ENCODE assay signal across 10 cellular contexts in genomic region chr6:18327621-18328548, GRCh38. TPM values are rescaled to one million over a fixed set of nuclear protein-coding genes. Genes with fewer than 3 reads are reported as not detected.
DNase-seq lines count a peak whose midpoint lies in the region; ATAC-seq and TF ChIP-seq lines count a peak whose summit lies in the region.
"Had no signal": no experiment of that assay in that cellular context is flagged by ENCODE, and none has a peak within 500 bp of the region (broad histone marks: within the 10 kb centered on the region; RNA-seq: fewer than 3 reads in every experiment).

No MANE protein-coding gene starts in this region.

- H3K4me1 Mint-ChIP-seq in osteocyte (ENCODE audit: unreplicated experiment): peaks cover 17% of the 10 kb centered on the region

- DNase-seq in NCI-H187 (lab: John Stamatoyannopoulos, UW) (peak; percentile 44 to 61), epithelial cell of esophagus (ENCODE audit: low read depth) (peak; percentile 28), osteocyte (ENCODE audit: extremely low spot score, unreplicated experiment) (no peak), amniotic stem cell (lab: John Stamatoyannopoulos, UW) (no peak), SW 1271 (lab: John Stamatoyannopoulos, UW) (no peak), COR-L47 (lab: John Stamatoyannopoulos, UW) (no peak)
- DNase-seq: NCI-H1092 treated with DMSO at 0.1 percent for 48 hours had no signal

- no peaks in the 10 kb centered on the region for H3K9me3 Mint-ChIP-seq in osteocyte (ENCODE audit: unreplicated experiment)

- H3K27ac Mint-ChIP-seq in osteocyte (ENCODE audit: unreplicated experiment): peak overlapping the region; percentile 41

- no peak overlapping the region for H3K4me3 Mint-ChIP-seq in osteocyte (ENCODE audit: unreplicated experiment)

- ATAC-seq in GM19043 (IDR thresholded peaks at IDR 0.05; ENCODE audit: low read depth, unreplicated experiment): peak; percentile 39
- no peak for ATAC-seq in GM21515 (IDR thresholded peaks at IDR 0.05; ENCODE audit: unreplicated experiment)
- ATAC-seq: sciatic nerve had no signal

- no peak overlapping the region for H3K4me3 ChIP-seq in epithelial cell of esophagus (ENCODE audit: low read length)

- H3K36me3 Mint-ChIP-seq in osteocyte (ENCODE audit: unreplicated experiment): no peaks in the 10 kb centered on the region

- H3K27me3 Mint-ChIP-seq in osteocyte (ENCODE audit: unreplicated experiment): no peaks in the 10 kb centered on the region

- TF ChIP-seq CTCF in epithelial cell of esophagus (IDR thresholded peaks at IDR 0.05; ENCODE audit: insufficient read depth, low read depth, low read length, missing control alignments) (no peak), osteocyte (IDR thresholded peaks at IDR 0.05) (no peak)

RNA-seq across cellular contexts. Expression of gene RNF144B, which starts 59.3 kb away (rescaled TPM):
- total RNA-seq in osteocyte: 14.7 and 15.0 TPM in 2 replicates

Comparison
In these comparisons a context has a peak if more than half of its experiments do, and no peak if none do; other contexts are left out.
1. DNase-seq: peak in NCI-H187 (2 of 2) and epithelial cell of esophagus (single experiment); none in osteocyte (single experiment), amniotic stem cell (single experiment), SW 1271 (0 of 2) and COR-L47 (single experiment).